Comparison of ENCODE assay signal across 20 cellular contexts in genomic region chr2:240597419-240598181, GRCh38. TPM values are rescaled to one million over a fixed set of nuclear protein-coding genes. Genes with fewer than 3 reads are reported as not detected.
DNase-seq lines count a peak whose midpoint lies in the region; ATAC-seq and TF ChIP-seq lines count a peak whose summit lies in the region.
"Had no signal": no experiment of that assay in that cellular context is flagged by ENCODE, and none has a peak within 500 bp of the region (broad histone marks: within the 10 kb centered on the region; RNA-seq: fewer than 3 reads in every experiment).

No MANE protein-coding gene starts in this region.

- H3K27me3 ChIP-seq in ascending aorta = no peaks in the 10 kb centered on the region
- no peaks in the 10 kb centered on the region for H3K27me3 ChIP-seq in right lobe of liver
- H3K27me3 ChIP-seq in suprapubic skin = no peaks in the 10 kb centered on the region
- no peaks in the 10 kb centered on the region for H3K27me3 ChIP-seq in smooth muscle cell (ENCODE audit: low read depth)
- H3K27me3 ChIP-seq: stomach had no signal

- H3K79me2 ChIP-seq in smooth muscle cell (ENCODE audit: low read depth) = no peaks in the 10 kb centered on the region

- no peak for TF ChIP-seq EP300 in suprapubic skin (IDR thresholded peaks at IDR 0.05)

- intact Hi-C loops in ascending aorta (cut with DNase I) = no loop called here
- intact Hi-C loops in right lobe of liver (cut with DNase I) = no loop called here

- TF ChIP-seq CTCF in ascending aorta (IDR thresholded peaks at IDR 0.05) (no peak), right lobe of liver (IDR thresholded peaks at IDR 0.05) (no peak), suprapubic skin (IDR thresholded peaks at IDR 0.05) (no peak), smooth muscle cell (IDR thresholded peaks at IDR 0.05; ENCODE audit: borderline replicate concordance, insufficient read depth, poor library complexity, severe bottlenecking) (no peak)

- H3K4me3 ChIP-seq in ascending aorta (no peak overlapping the region), right lobe of liver (no peak overlapping the region), suprapubic skin (no peak overlapping the region), smooth muscle cell (no peak overlapping the region)

- H3K27ac ChIP-seq in ascending aorta = no peak overlapping the region
- H3K27ac ChIP-seq in right lobe of liver = no peak overlapping the region
- H3K27ac ChIP-seq in suprapubic skin = no peak overlapping the region
- H3K27ac ChIP-seq in smooth muscle cell (ENCODE audit: low read depth) = no peak overlapping the region
- H3K27ac ChIP-seq: HL-60 had no signal

- H3K4me1 ChIP-seq in ascending aorta (peaks cover 9 to 20% of the 10 kb centered on the region in 2 donors), right lobe of liver (peaks cover 0 to 15% (median 5%) of the 10 kb centered on the region in 4 donors), suprapubic skin (no peaks in the 10 kb centered on the region), smooth muscle cell (ENCODE audit: low read depth) (no peaks in the 10 kb centered on the region)

- no peak for ATAC-seq in activated T-cell treated with anti-CD3 and anti-CD28 coated beads, Interleukin-2, amount 50 U/mL, for 72 hours (replicated peaks in 1 of 2)
- ATAC-seq in right lobe of liver = no peak
- no peak for ATAC-seq in HG03039 (IDR thresholded peaks at IDR 0.05; ENCODE audit: unreplicated experiment)
- ATAC-seq: activated CD4-positive, alpha-beta T cell treated with anti-CD3 and anti-CD28 coated beads for 36 hours; naive thymus-derived CD8-positive, alpha-beta T cell had no signal

- H3K4me1 Mint-ChIP-seq in activated T-cell treated with anti-CD3 and anti-CD28 coated beads, Interleukin-2, amount 50 U/mL, for 72 hours (ENCODE audit: low read depth) = no peaks in the 10 kb centered on the region
- H3K4me1 Mint-ChIP-seq: activated CD4-positive, alpha-beta T cell treated with anti-CD3 and anti-CD28 coated beads for 36 hours had no signal

- WGBS in right lobe of liver (ENCODE audit: insufficient coverage, low coverage, low lambda C conversion rate, missing lambda C conversion rate) = no CpG with 5 or more reads among the region's 22 CpGs
- WGBS in suprapubic skin = 100% methylated on average over 4 of the region's 22 CpGs
- 94% methylated on average over 22 of the region's 22 CpGs for WGBS in smooth muscle cell (ENCODE audit: low lambda C conversion rate)

- H2AFZ ChIP-seq in smooth muscle cell (ENCODE audit: low read depth) = no peak overlapping the region

- H3K36me3 ChIP-seq in ascending aorta = peaks cover 16 to 19% of the 10 kb centered on the region in 2 donors
- H3K36me3 ChIP-seq in right lobe of liver = peaks cover 0 to 6% (median 0%) of the 10 kb centered on the region in 4 donors
- H3K36me3 ChIP-seq in suprapubic skin = peaks cover 53% of the 10 kb centered on the region
- H3K36me3 ChIP-seq in smooth muscle cell (ENCODE audit: low read depth) = no peaks in the 10 kb centered on the region

- no peaks in the 10 kb centered on the region for H3K36me3 Mint-ChIP-seq in activated T-cell treated with anti-CD3 and anti-CD28 coated beads, Interleukin-2, amount 50 U/mL, for 72 hours (ENCODE audit: insufficient read depth in 2 of 2)
- H3K36me3 Mint-ChIP-seq: activated naive CD8-positive, alpha-beta T cell had no signal

- H4K20me1 ChIP-seq in smooth muscle cell (ENCODE audit: low read depth) = peaks cover 27% of the 10 kb centered on the region

- no peaks in the 10 kb centered on the region for H3K27me3 Mint-ChIP-seq in activated T-cell treated with anti-CD3 and anti-CD28 coated beads, Interleukin-2, amount 50 U/mL, for 72 hours (ENCODE audit: low read depth)
- H3K27me3 Mint-ChIP-seq: activated CD4-positive, alpha-beta T cell treated with anti-CD3 and anti-CD28 coated beads for 36 hours; activated naive CD8-positive, alpha-beta T cell; naive thymus-derived CD8-positive, alpha-beta T cell had no signal

- H3K9ac ChIP-seq in smooth muscle cell (ENCODE audit: low read depth) = no peak overlapping the region

- no peaks in the 10 kb centered on the region for H3K9me3 Mint-ChIP-seq in activated T-cell treated with anti-CD3 and anti-CD28 coated beads, Interleukin-2, amount 50 U/mL, for 72 hours
- H3K9me3 Mint-ChIP-seq: naive thymus-derived CD8-positive, alpha-beta T cell had no signal

- no peaks in the 10 kb centered on the region for H3K9me3 ChIP-seq in ascending aorta
- no peaks in the 10 kb centered on the region for H3K9me3 ChIP-seq in right lobe of liver
- no peaks in the 10 kb centered on the region for H3K9me3 ChIP-seq in suprapubic skin
- no peaks in the 10 kb centered on the region for H3K9me3 ChIP-seq in smooth muscle cell (replicated peaks; ENCODE audit: low read depth)
- H3K9me3 ChIP-seq: stomach had no signal

- no peak for TF ChIP-seq POLR2A in right lobe of liver (IDR thresholded peaks at IDR 0.05)
- TF ChIP-seq POLR2A in suprapubic skin (IDR thresholded peaks at IDR 0.05) = no peak

- H3K4me3 Mint-ChIP-seq in activated T-cell treated with anti-CD3 and anti-CD28 coated beads, Interleukin-2, amount 50 U/mL, for 72 hours = no peak overlapping the region
- H3K4me3 Mint-ChIP-seq: activated CD4-positive, alpha-beta T cell treated with anti-CD3 and anti-CD28 coated beads for 36 hours; activated naive CD8-positive, alpha-beta T cell; naive thymus-derived CD8-positive, alpha-beta T cell had no signal

- H3F3A ChIP-seq in smooth muscle cell (ENCODE audit: low read depth) = no peaks in the 10 kb centered on the region

- no peak overlapping the region for H3K27ac Mint-ChIP-seq in activated T-cell treated with anti-CD3 and anti-CD28 coated beads, Interleukin-2, amount 50 U/mL, for 72 hours
- H3K27ac Mint-ChIP-seq: activated CD4-positive, alpha-beta T cell treated with anti-CD3 and anti-CD28 coated beads for 36 hours; activated naive CD8-positive, alpha-beta T cell; naive thymus-derived CD8-positive, alpha-beta T cell had no signal

- H3K4me2 ChIP-seq in smooth muscle cell = no peak overlapping the region

- DNase-seq in activated T-cell treated with anti-CD3 and anti-CD28 coated beads, Interleukin-2, amount 50 U/mL, for 1 hour = peak; percentile 15
- DNase-seq in activated T-cell treated with anti-CD3 and anti-CD28 coated beads, Interleukin-2, amount 50 U/mL, for 72 hours = no peak
- DNase-seq in ascending aorta (ENCODE audit: low spot score in 2 of 2) = peak; percentile 6 to 53
- DNase-seq in right lobe of liver = peak in 2 of 3 donors; percentile 43 to 45
- peak; percentile 50 to 68 for DNase-seq in suprapubic skin (ENCODE audit: low spot score in 2 of 2)
- no peak for DNase-seq in smooth muscle cell (lab: John Stamatoyannopoulos, UW; ENCODE audit: unreplicated experiment)
- no peak for DNase-seq in C1 segment of cervical spinal cord (lab: John Stamatoyannopoulos, UW)
- DNase-seq: activated CD4-positive, alpha-beta T cell treated with anti-CD3 and anti-CD28 coated beads for 36 hours; cerebellar nuclear complex; HCEC 1CT; Kasumi-1; NCI-H1694; NCI-H510A treated with DMSO at 0.1 percent for 48 hours; stomach; trophoblast cell had no signal

RNA-seq across cellular contexts. Expression of gene CAPN10, which starts 11.1 kb away (rescaled TPM):
- total RNA-seq in activated T-cell treated with anti-CD3 and anti-CD28 coated beads, Interleukin-2, amount 50 U/mL, for 72 hours = 10 to 100 TPM; 36.9 to 43.7 TPM
- total RNA-seq in ascending aorta = 27.8 TPM
- total RNA-seq in right lobe of liver = 10 to 100 TPM in 2 of 6 experiments, 1 to 10 TPM in 4; 7.2 to 13.8 (median 9.1) TPM
- total RNA-seq in suprapubic skin = 10 to 100 TPM; 31.3 to 73.6 (median 37.9) TPM
- 6.6 and 6.9 TPM in 2 replicates for total RNA-seq in smooth muscle cell
- 17.0 and 23.6 TPM in 2 replicates for polyA plus RNA-seq in smooth muscle cell

RNA-seq across cellular contexts. Expression of gene GPR35, which starts 27.7 kb away (rescaled TPM):
- 10 to 100 TPM; 48.2 to 50.7 TPM for total RNA-seq in activated T-cell treated with anti-CD3 and anti-CD28 coated beads, Interleukin-2, amount 50 U/mL, for 72 hours
- total RNA-seq in ascending aorta = not detected
- 1 to 10 TPM in 2 of 6 experiments, under 1 TPM in 4; 0.11 to 1.2 (median 0.72) TPM for total RNA-seq in right lobe of liver
- 1 to 10 TPM; 1.4 to 7.5 (median 2.5) TPM for total RNA-seq in suprapubic skin
- total RNA-seq in smooth muscle cell = 1.2 and 1.3 TPM in 2 replicates
- 1.4 and 2.1 TPM in 2 replicates for polyA plus RNA-seq in smooth muscle cell
- total RNA-seq: SK-MEL-5 had no signal

RNA-seq across cellular contexts. Expression of gene RNPEPL1, which starts 29.3 kb away (rescaled TPM):
- total RNA-seq in activated T-cell treated with anti-CD3 and anti-CD28 coated beads, Interleukin-2, amount 50 U/mL, for 72 hours = 10 to 100 TPM; 74.0 to 77.3 TPM
- 196 TPM for total RNA-seq in ascending aorta
- 100 to 1,000 TPM in 1 of 6 experiments, 10 to 100 TPM in 5; 24.7 to 105 (median 31.0) TPM for total RNA-seq in right lobe of liver
- total RNA-seq in suprapubic skin = 100 to 1,000 TPM in 1 of 4 donors, 10 to 100 TPM in 3; 70.8 to 104 (median 72.6) TPM
- 13.5 and 15.3 TPM in 2 replicates for total RNA-seq in smooth muscle cell
- 40.9 and 48.3 TPM in 2 replicates for polyA plus RNA-seq in smooth muscle cell

RNA-seq across cellular contexts. Expression of gene DUSP28, which starts 37.4 kb away (rescaled TPM):
- 1 to 10 TPM; 7.1 to 7.3 TPM for total RNA-seq in activated T-cell treated with anti-CD3 and anti-CD28 coated beads, Interleukin-2, amount 50 U/mL, for 72 hours
- total RNA-seq in ascending aorta (72.3 TPM), right lobe of liver (1 to 10 TPM; 1.3 to 3.5 (median 2.1) TPM), suprapubic skin (10 to 100 TPM in 1 of 4 donors, 1 to 10 TPM in 3; 6.3 to 10.4 (median 8.3) TPM), smooth muscle cell (2.2 and 2.9 TPM in 2 replicates)
- 6.4 and 6.5 TPM in 2 replicates for polyA plus RNA-seq in smooth muscle cell

RNA-seq across cellular contexts. Expression of gene ANKMY1, which starts 39.8 kb away (rescaled TPM):
- 10 to 100 TPM; 31.6 to 44.9 TPM for total RNA-seq in activated T-cell treated with anti-CD3 and anti-CD28 coated beads, Interleukin-2, amount 50 U/mL, for 72 hours
- total RNA-seq in ascending aorta (14.4 TPM), right lobe of liver (10 to 100 TPM in 1 of 6 experiments, 1 to 10 TPM in 5; 6.6 to 11.0 (median 9.0) TPM), suprapubic skin (10 to 100 TPM; 12.2 to 52.1 (median 23.0) TPM), smooth muscle cell (3.4 and 8.7 TPM in 2 replicates)
- polyA plus RNA-seq in smooth muscle cell = 5.6 and 6.4 TPM in 2 replicates

Comparison
In these comparisons a context has a peak if more than half of its experiments do, and no peak if none do; other contexts are left out.
1. DNase-seq: peak in activated T-cell treated with anti-CD3 and anti-CD28 coated beads, Interleukin-2, amount 50 U/mL, for 1 hour (single experiment), ascending aorta (2 of 2), right lobe of liver (2 of 3) and suprapubic skin (2 of 2); none in activated T-cell treated with anti-CD3 and anti-CD28 coated beads, Interleukin-2, amount 50 U/mL, for 72 hours (0 of 2), smooth muscle cell (single experiment) and C1 segment of cervical spinal cord (0 of 14).
2. RNA of gene GPR35, which starts 27.7 kb away (total RNA-seq): 48.2 to 50.7 TPM in activated T-cell treated with anti-CD3 and anti-CD28 coated beads, Interleukin-2, amount 50 U/mL, for 72 hours; 1.4 to 7.5 TPM in suprapubic skin, 1.2 to 1.3 TPM in smooth muscle cell, 0.11 to 1.2 TPM in right lobe of liver and not detected in ascending aorta (single experiment); every median in the first group is over 4 times any median in the second.